ENCODE assay signal across 2 cellular contexts in the genomic region with DNA sequence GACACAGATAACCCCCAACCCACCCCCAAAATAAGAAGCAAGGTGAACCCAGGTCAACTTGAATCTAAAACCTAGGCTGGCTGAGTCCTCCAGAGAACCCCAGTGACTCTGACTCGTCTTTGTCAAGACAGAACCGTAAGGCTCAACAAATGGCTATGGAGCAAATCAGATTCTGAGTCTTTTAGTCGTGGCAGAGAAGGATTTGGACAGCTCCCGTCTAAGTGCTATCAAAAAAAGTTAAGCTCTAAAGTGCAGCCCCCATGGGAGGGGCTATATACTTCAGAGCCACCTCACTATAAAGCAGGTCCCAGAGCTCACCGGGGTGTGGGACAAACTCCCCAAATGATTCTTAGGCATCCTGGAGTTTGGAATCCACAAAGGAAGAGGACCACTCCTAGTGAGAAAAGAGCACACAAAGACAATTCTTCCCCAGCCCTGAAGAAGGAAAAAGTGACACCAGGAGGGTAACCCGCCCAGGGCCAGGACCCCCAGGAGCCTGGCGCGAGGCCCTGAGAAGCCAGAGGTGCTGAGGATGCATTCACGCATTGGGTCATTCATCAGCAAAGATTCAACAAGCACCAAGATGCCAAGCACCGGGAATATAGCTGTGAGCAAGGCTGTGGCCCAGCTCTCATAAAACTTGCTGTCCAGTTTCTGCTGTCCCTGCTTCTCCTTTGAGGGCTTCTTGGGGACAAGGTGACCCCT.
TF ChIP-seq lines count a peak whose summit lies in the region.

No MANE protein-coding gene starts in this region.

TF ChIP-seq in SK-N-SH, 30 proteins besides CTCF, POLR2A, EP300 and RAD21 (continued from another document):
- TF ChIP-seq, protein P1, sequence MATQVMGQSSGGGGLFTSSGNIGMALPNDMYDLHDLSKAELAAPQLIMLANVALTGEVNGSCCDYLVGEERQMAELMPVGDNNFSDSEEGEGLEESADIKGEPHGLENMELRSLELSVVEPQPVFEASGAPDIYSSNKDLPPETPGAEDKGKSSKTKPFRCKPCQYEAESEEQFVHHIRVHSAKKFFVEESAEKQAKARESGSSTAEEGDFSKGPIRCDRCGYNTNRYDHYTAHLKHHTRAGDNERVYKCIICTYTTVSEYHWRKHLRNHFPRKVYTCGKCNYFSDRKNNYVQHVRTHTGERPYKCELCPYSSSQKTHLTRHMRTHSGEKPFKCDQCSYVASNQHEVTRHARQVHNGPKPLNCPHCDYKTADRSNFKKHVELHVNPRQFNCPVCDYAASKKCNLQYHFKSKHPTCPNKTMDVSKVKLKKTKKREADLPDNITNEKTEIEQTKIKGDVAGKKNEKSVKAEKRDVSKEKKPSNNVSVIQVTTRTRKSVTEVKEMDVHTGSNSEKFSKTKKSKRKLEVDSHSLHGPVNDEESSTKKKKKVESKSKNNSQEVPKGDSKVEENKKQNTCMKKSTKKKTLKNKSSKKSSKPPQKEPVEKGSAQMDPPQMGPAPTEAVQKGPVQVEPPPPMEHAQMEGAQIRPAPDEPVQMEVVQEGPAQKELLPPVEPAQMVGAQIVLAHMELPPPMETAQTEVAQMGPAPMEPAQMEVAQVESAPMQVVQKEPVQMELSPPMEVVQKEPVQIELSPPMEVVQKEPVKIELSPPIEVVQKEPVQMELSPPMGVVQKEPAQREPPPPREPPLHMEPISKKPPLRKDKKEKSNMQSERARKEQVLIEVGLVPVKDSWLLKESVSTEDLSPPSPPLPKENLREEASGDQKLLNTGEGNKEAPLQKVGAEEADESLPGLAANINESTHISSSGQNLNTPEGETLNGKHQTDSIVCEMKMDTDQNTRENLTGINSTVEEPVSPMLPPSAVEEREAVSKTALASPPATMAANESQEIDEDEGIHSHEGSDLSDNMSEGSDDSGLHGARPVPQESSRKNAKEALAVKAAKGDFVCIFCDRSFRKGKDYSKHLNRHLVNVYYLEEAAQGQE (IDR thresholded peaks at IDR 0.05; ENCODE audit: low read depth, low read length) = peak; percentile 77; the same call in 1 of the 2 replicates
- TF ChIP-seq YY1 (IDR thresholded peaks at IDR 0.05; ENCODE audit: low read depth) = no peak

TF ChIP-seq in SK-N-SH treated with all-trans-retinoic acid at 6 μM for 48 hours, 23 proteins besides CTCF, POLR2A, EP300 and RAD21 (continued from another document):
- TF ChIP-seq, protein P2, sequence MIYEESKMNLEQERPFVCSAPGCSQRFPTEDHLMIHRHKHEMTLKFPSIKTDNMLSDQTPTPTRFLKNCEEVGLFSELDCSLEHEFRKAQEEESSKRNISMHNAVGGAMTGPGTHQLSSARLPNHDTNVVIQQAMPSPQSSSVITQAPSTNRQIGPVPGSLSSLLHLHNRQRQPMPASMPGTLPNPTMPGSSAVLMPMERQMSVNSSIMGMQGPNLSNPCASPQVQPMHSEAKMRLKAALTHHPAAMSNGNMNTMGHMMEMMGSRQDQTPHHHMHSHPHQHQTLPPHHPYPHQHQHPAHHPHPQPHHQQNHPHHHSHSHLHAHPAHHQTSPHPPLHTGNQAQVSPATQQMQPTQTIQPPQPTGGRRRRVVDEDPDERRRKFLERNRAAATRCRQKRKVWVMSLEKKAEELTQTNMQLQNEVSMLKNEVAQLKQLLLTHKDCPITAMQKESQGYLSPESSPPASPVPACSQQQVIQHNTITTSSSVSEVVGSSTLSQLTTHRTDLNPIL (CRISPR knock-in tag; IDR thresholded peaks at IDR 0.05; ENCODE audit: low read depth) = no peak
- no peak for TF ChIP-seq ARNTL (CRISPR knock-in tag; IDR thresholded peaks at IDR 0.05; ENCODE audit: borderline replicate concordance, low read depth)
